In the genomic region with DNA sequence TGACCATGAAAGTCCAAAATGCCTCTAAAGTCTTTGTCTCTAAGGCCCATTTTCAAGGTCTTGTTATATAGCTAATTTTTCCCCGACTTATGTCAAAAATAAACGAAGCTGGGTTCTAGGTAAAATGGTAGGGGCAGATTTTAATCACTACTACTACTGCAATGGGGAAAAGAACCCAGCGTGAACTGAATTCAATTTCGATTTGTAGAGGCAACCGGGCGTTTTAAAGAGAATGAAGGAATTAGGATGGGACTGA, we compare ENCODE assay signal across 8 cellular contexts. TPM values are rescaled to one million over a fixed set of nuclear protein-coding genes. Genes with fewer than 3 reads are reported as not detected.
DNase-seq lines count a peak whose midpoint lies in the region; ATAC-seq lines count a peak whose summit lies in the region.

No MANE protein-coding gene starts in this region.

- H3K4me1 Mint-ChIP-seq in activated naive CD8-positive, alpha-beta T cell treated with anti-CD3 and anti-CD28 coated beads for 36 hours = peaks cover 19% of the 10 kb centered on the region
- H3K4me1 Mint-ChIP-seq in immature natural killer cell = peaks cover 21% of the 10 kb centered on the region in 2 donors
- peaks cover 24% of the 10 kb centered on the region for H3K4me1 Mint-ChIP-seq in stimulated activated naive CD8-positive, alpha-beta T cell treated with anti-CD3 and anti-CD28 coated beads, Interleukin-15, amount 100 ng/mL, for 72 hours

- peak overlapping the region; percentile 85 for H3K4me3 ChIP-seq in HUES64 (ENCODE audit: low read length)

- no peaks in the 10 kb centered on the region for H3K9me3 ChIP-seq in HUES64 (ENCODE audit: insufficient read depth, low read depth, low read length)

- H3K4me1 ChIP-seq in HUES64 (ENCODE audit: insufficient read depth, low read length) = peaks cover 15% of the 10 kb centered on the region; the same call in 1 of the 2 replicates

- 1% methylated on average over 4 of the region's 6 CpGs for WGBS in HUES64

- no peak for ATAC-seq in stimulated activated naive CD8-positive, alpha-beta T cell treated with anti-CD3 and anti-CD28 coated beads, Interleukin-15, amount 100 ng/mL, for 72 hours
- ATAC-seq in GM19324 (IDR thresholded peaks at IDR 0.05; ENCODE audit: low FRiP score, unreplicated experiment) (no peak), GM21447 (IDR thresholded peaks at IDR 0.05; ENCODE audit: unreplicated experiment) (no peak)

- no peaks in the 10 kb centered on the region for H3K9me3 Mint-ChIP-seq in activated naive CD8-positive, alpha-beta T cell treated with anti-CD3 and anti-CD28 coated beads for 36 hours
- H3K9me3 Mint-ChIP-seq in immature natural killer cell = no peaks in the 10 kb centered on the region
- H3K9me3 Mint-ChIP-seq in stimulated activated naive CD8-positive, alpha-beta T cell treated with anti-CD3 and anti-CD28 coated beads, Interleukin-15, amount 100 ng/mL, for 72 hours = no peaks in the 10 kb centered on the region

- H3K36me3 ChIP-seq in HUES64 (ENCODE audit: insufficient read depth, low read length) = peaks cover 33% of the 10 kb centered on the region

- H3K4me3 Mint-ChIP-seq in activated naive CD8-positive, alpha-beta T cell treated with anti-CD3 and anti-CD28 coated beads for 36 hours = peak overlapping the region; percentile 95
- peak overlapping the region; percentile 95 to 98 (median 98) for H3K4me3 Mint-ChIP-seq in immature natural killer cell
- peak overlapping the region; percentile 99 for H3K4me3 Mint-ChIP-seq in stimulated activated naive CD8-positive, alpha-beta T cell treated with anti-CD3 and anti-CD28 coated beads, Interleukin-15, amount 100 ng/mL, for 72 hours

- H3K27ac ChIP-seq in HUES64 (ENCODE audit: low read depth, low read length) = peak overlapping the region; percentile 98

- H3K27ac Mint-ChIP-seq in activated naive CD8-positive, alpha-beta T cell treated with anti-CD3 and anti-CD28 coated beads for 36 hours = peak overlapping the region; percentile 99
- H3K27ac Mint-ChIP-seq in immature natural killer cell = peak overlapping the region; percentile 97 to 99 (median 98)
- peak overlapping the region in 1 of 2 donors; percentile 99 for H3K27ac Mint-ChIP-seq in stimulated activated naive CD8-positive, alpha-beta T cell treated with anti-CD3 and anti-CD28 coated beads, Interleukin-15, amount 100 ng/mL, for 72 hours

- peak overlapping the region; percentile 88; the same call in 1 of the 2 replicates for H3K9ac ChIP-seq in HUES64 (ENCODE audit: low read depth, low read length)

- peaks cover 30% of the 10 kb centered on the region for H3K36me3 Mint-ChIP-seq in activated naive CD8-positive, alpha-beta T cell treated with anti-CD3 and anti-CD28 coated beads for 36 hours
- H3K36me3 Mint-ChIP-seq in immature natural killer cell = no peaks in the 10 kb centered on the region

- DNase-seq in activated naive CD8-positive, alpha-beta T cell treated with anti-CD3 and anti-CD28 coated beads for 36 hours = no peak
- no peak for DNase-seq in immature natural killer cell
- no peak for DNase-seq in stimulated activated naive CD8-positive, alpha-beta T cell treated with anti-CD3 and anti-CD28 coated beads, Interleukin-15, amount 100 ng/mL, for 72 hours
- no peak for DNase-seq in pons (ENCODE audit: low spot score)
- no peak for DNase-seq in OCI-M2 (lab: John Stamatoyannopoulos, UW; ENCODE audit: unreplicated experiment)

- H3K27me3 Mint-ChIP-seq in activated naive CD8-positive, alpha-beta T cell treated with anti-CD3 and anti-CD28 coated beads for 36 hours = no peaks in the 10 kb centered on the region
- peaks cover 4 to 6% (median 4%) of the 10 kb centered on the region in 3 donors for H3K27me3 Mint-ChIP-seq in immature natural killer cell (ENCODE audit: low read depth in 3 of 3)
- H3K27me3 Mint-ChIP-seq in stimulated activated naive CD8-positive, alpha-beta T cell treated with anti-CD3 and anti-CD28 coated beads, Interleukin-15, amount 100 ng/mL, for 72 hours = peaks cover 6% of the 10 kb centered on the region

- no peaks in the 10 kb centered on the region for H3K27me3 ChIP-seq in HUES64 (ENCODE audit: insufficient read depth, low read length)

RNA-seq across cellular contexts. Expression of gene EXO1, which starts 0.5 kb away (rescaled TPM):
- polyA plus RNA-seq in HUES64 (2013, experiment 1 of 2) = 26.7 TPM
- polyA plus RNA-seq in HUES64 (2013, experiment 2 of 2) = 26.8 TPM
- total RNA-seq in activated naive CD8-positive, alpha-beta T cell treated with anti-CD3 and anti-CD28 coated beads for 36 hours = 10 to 100 TPM; 91.8 to 94.8 TPM
- polyA plus RNA-seq in immature natural killer cell = under 1 TPM in 2 of 3 donors, not detected in 1; 0.49 to 0.63 TPM
